Comparison of ENCODE assay signal across 15 cellular contexts in the genomic region with DNA sequence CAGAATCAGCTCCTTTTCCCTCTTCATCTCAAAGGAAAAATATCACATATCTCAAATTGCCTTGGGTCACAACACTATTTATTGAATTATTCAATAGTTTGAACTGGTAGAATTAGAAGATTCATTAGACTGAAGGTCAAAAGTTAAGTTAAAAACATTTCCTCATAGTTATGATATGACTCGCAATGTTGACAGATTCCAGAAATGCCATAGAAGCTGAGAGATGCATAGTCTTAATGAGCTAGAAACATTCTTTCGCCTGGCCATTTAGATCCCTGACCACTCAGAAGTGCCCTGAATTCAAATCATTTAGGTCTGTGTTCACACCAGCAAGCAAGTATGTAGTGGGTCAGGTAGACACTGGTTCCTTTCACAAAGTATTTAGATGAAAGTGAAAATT. TPM values are rescaled to one million over a fixed set of nuclear protein-coding genes. Genes with fewer than 3 reads are reported as not detected.
DNase-seq lines count a peak whose midpoint lies in the region; ATAC-seq, FAIRE-seq and TF ChIP-seq lines count a peak whose summit lies in the region.
"Had no signal": no experiment of that assay in that cellular context is flagged by ENCODE, and none has a peak within 500 bp of the region (broad histone marks: within the 10 kb centered on the region; RNA-seq: fewer than 3 reads in every experiment).

No MANE protein-coding gene starts in this region.

- no peak for ATAC-seq in stimulated activated naive CD8-positive, alpha-beta T cell treated with anti-CD3 and anti-CD28 coated beads, Interleukin-15, amount 100 ng/mL, for 72 hours
- no peak for ATAC-seq in HG03354 (IDR thresholded peaks at IDR 0.05; ENCODE audit: poor library complexity, severe bottlenecking, unreplicated experiment)

- H3K9me3 ChIP-seq in AG04450 (ENCODE audit: control insufficient read depth, insufficient read depth, low read length) (no peaks in the 10 kb centered on the region), HUES48 (ENCODE audit: control insufficient read depth, insufficient read depth, low read length) (no peaks in the 10 kb centered on the region)
- H3K9me3 ChIP-seq: BLaER1 had no signal

- H3K36me3 ChIP-seq in HUES48 (ENCODE audit: control insufficient read depth, insufficient read depth, low read length) (no peaks in the 10 kb centered on the region), bronchial epithelial cell (ENCODE audit: control insufficient read depth, insufficient read depth, low read length) (no peaks in the 10 kb centered on the region)
- H3K36me3 ChIP-seq: BLaER1 had no signal

- H3K27me3 ChIP-seq in AG04450 (ENCODE audit: control insufficient read depth, insufficient read depth, low read length) (no peaks in the 10 kb centered on the region), HUES48 (ENCODE audit: control insufficient read depth, insufficient read depth, low read length) (no peaks in the 10 kb centered on the region), bronchial epithelial cell (ENCODE audit: control insufficient read depth, insufficient read depth, low read length) (no peaks in the 10 kb centered on the region)
- H3K27me3 ChIP-seq: BLaER1 had no signal

- TF ChIP-seq CTCF in AG04450 (IDR thresholded peaks at IDR 0.05; ENCODE audit: low read depth, low read length) = no peak
- no peak for TF ChIP-seq CTCF in bronchial epithelial cell (IDR thresholded peaks at IDR 0.05; ENCODE audit: insufficient read depth, low read length, severe bottlenecking)

- CTCF ChIA-PET in AG04450 (lab: Charles Lee) = no interaction called here
- CTCF ChIA-PET in activated CD4-positive, alpha-beta T cell treated with anti-CD3 and anti-CD28 coated beads, Interleukin-2, amount 10 ng/mL, durations not matched to agents 7 days and 5 days (lab: Charles Lee) = no interaction called here

- H3K36me3 Mint-ChIP-seq in activated CD4-positive, alpha-beta T cell treated with anti-CD3 and anti-CD28 coated beads, Interleukin-2, amount 10 ng/mL, durations not matched to agents 7 days and 5 days (ENCODE audit: low read depth) = no peaks in the 10 kb centered on the region

- H3K4me1 Mint-ChIP-seq in stimulated activated naive CD8-positive, alpha-beta T cell treated with anti-CD3 and anti-CD28 coated beads, Interleukin-15, amount 100 ng/mL, for 72 hours = no peaks in the 10 kb centered on the region
- H3K4me1 Mint-ChIP-seq in activated CD4-positive, alpha-beta T cell treated with anti-CD3 and anti-CD28 coated beads, Interleukin-2, amount 10 ng/mL, durations not matched to agents 7 days and 5 days = no peaks in the 10 kb centered on the region

- FAIRE-seq in bronchial epithelial cell (lab: Jason Lieb, UNC) = no peak
- FAIRE-seq: TTC549 had no signal

- peak; percentile 16 for DNase-seq in AG04450 (ENCODE audit: low read depth, low spot score)
- DNase-seq in bronchial epithelial cell (ENCODE audit: low read depth) = peak; percentile 73
- peak; percentile 24 for DNase-seq in left kidney (ENCODE audit: low read depth, low spot score)
- no peak for DNase-seq in stimulated activated naive CD8-positive, alpha-beta T cell treated with anti-CD3 and anti-CD28 coated beads, Interleukin-15, amount 100 ng/mL, for 72 hours
- DNase-seq in activated CD4-positive, alpha-beta T cell treated with anti-CD3 and anti-CD28 coated beads, Interleukin-2, amount 10 ng/mL, durations not matched to agents 7 days and 5 days = no peak
- DNase-seq in NCI-H524 (lab: John Stamatoyannopoulos, UW) = no peak
- DNase-seq: activated T-cell treated with anti-CD3 and anti-CD28 coated beads, Interleukin-2, amount 50 U/mL, for 24 hours; MV-4-11; NCI-H526 treated with DMSO at 0.1 percent for 48 hours; occipital lobe had no signal

- H3K9me3 Mint-ChIP-seq in stimulated activated naive CD8-positive, alpha-beta T cell treated with anti-CD3 and anti-CD28 coated beads, Interleukin-15, amount 100 ng/mL, for 72 hours = peaks cover 0 to 7% of the 10 kb centered on the region in 2 donors
- H3K9me3 Mint-ChIP-seq in activated CD4-positive, alpha-beta T cell treated with anti-CD3 and anti-CD28 coated beads, Interleukin-2, amount 10 ng/mL, durations not matched to agents 7 days and 5 days = no peaks in the 10 kb centered on the region
- H3K9me3 Mint-ChIP-seq: activated T-cell treated with anti-CD3 and anti-CD28 coated beads, Interleukin-2, amount 50 U/mL, for 24 hours had no signal

- peaks cover 60% of the 10 kb centered on the region for H3K4me1 ChIP-seq in HUES48 (ENCODE audit: control insufficient read depth, insufficient read depth, low read length)
- H3K4me1 ChIP-seq: BLaER1 had no signal

- H3K27ac ChIP-seq in AG04450 (ENCODE audit: low read depth, low read length) (no peak overlapping the region), HUES48 (ENCODE audit: low read depth, low read length) (peak overlapping the region; percentile 80)
- H3K27ac ChIP-seq: BLaER1 had no signal

- H3K4me3 ChIP-seq in AG04450 (ENCODE audit: low read depth, low read length) (no peak overlapping the region), HUES48 (ENCODE audit: low read depth, low read length) (no peak overlapping the region), bronchial epithelial cell (ENCODE audit: low read depth, low read length) (no peak overlapping the region)
- H3K4me3 ChIP-seq: BLaER1, coronary artery had no signal

- H3K27ac Mint-ChIP-seq in stimulated activated naive CD8-positive, alpha-beta T cell treated with anti-CD3 and anti-CD28 coated beads, Interleukin-15, amount 100 ng/mL, for 72 hours = no peak overlapping the region
- H3K27ac Mint-ChIP-seq in activated CD4-positive, alpha-beta T cell treated with anti-CD3 and anti-CD28 coated beads, Interleukin-2, amount 10 ng/mL, durations not matched to agents 7 days and 5 days = no peak overlapping the region
- H3K27ac Mint-ChIP-seq: activated T-cell treated with anti-CD3 and anti-CD28 coated beads, Interleukin-2, amount 50 U/mL, for 24 hours had no signal

- POLR2A ChIA-PET in AG04450 (lab: Yijun Ruan, JAX) = interaction anchor here (2.1 kb wide), 1 partner anchor 17 kb away, joined by 12 read pairs; no protein-coding TSS in a partner anchor
- POLR2A ChIA-PET in activated CD4-positive, alpha-beta T cell treated with anti-CD3 and anti-CD28 coated beads, Interleukin-2, amount 10 ng/mL, durations not matched to agents 7 days and 5 days (lab: Charles Lee) = no interaction called here

- no peak overlapping the region for H3K9ac ChIP-seq in HUES48 (ENCODE audit: low read depth, low read length)
- H3K9ac ChIP-seq: BLaER1 had no signal

- no peak overlapping the region for H3K4me3 Mint-ChIP-seq in stimulated activated naive CD8-positive, alpha-beta T cell treated with anti-CD3 and anti-CD28 coated beads, Interleukin-15, amount 100 ng/mL, for 72 hours
- no peak overlapping the region for H3K4me3 Mint-ChIP-seq in activated CD4-positive, alpha-beta T cell treated with anti-CD3 and anti-CD28 coated beads, Interleukin-2, amount 10 ng/mL, durations not matched to agents 7 days and 5 days
- H3K4me3 Mint-ChIP-seq: activated T-cell treated with anti-CD3 and anti-CD28 coated beads, Interleukin-2, amount 50 U/mL, for 24 hours had no signal

- no peaks in the 10 kb centered on the region for H3K27me3 Mint-ChIP-seq in stimulated activated naive CD8-positive, alpha-beta T cell treated with anti-CD3 and anti-CD28 coated beads, Interleukin-15, amount 100 ng/mL, for 72 hours
- H3K27me3 Mint-ChIP-seq in activated CD4-positive, alpha-beta T cell treated with anti-CD3 and anti-CD28 coated beads, Interleukin-2, amount 10 ng/mL, durations not matched to agents 7 days and 5 days = no peaks in the 10 kb centered on the region
- H3K27me3 Mint-ChIP-seq: activated T-cell treated with anti-CD3 and anti-CD28 coated beads, Interleukin-2, amount 50 U/mL, for 24 hours had no signal

RNA-seq across cellular contexts. Expression of a gene that starts 44.4 kb away (rescaled TPM):
- polyA plus RNA-seq in AG04450 (2011; rRNA removed) = 0.11 and 0.27 TPM in 2 replicates
- polyA minus RNA-seq in AG04450 (2011; rRNA and poly(A)+ RNA removed) = 0.35 and 0.69 TPM in 2 replicates
- total RNA-seq in bronchial epithelial cell = under 0.01 TPM in 2 replicates
- total RNA-seq in activated CD4-positive, alpha-beta T cell treated with anti-CD3 and anti-CD28 coated beads, Interleukin-2, amount 10 ng/mL, durations not matched to agents 7 days and 5 days = not detected

Comparison
In these comparisons a context has a peak if more than half of its experiments do, and no peak if none do; other contexts are left out.
1. DNase-seq: peak in AG04450 (single experiment), bronchial epithelial cell (single experiment) and left kidney (single experiment); none in stimulated activated naive CD8-positive, alpha-beta T cell treated with anti-CD3 and anti-CD28 coated beads, Interleukin-15, amount 100 ng/mL, for 72 hours (0 of 2), activated CD4-positive, alpha-beta T cell treated with anti-CD3 and anti-CD28 coated beads, Interleukin-2, amount 10 ng/mL, durations not matched to agents 7 days and 5 days (single experiment) and NCI-H524 (0 of 2).